In the genomic region with DNA sequence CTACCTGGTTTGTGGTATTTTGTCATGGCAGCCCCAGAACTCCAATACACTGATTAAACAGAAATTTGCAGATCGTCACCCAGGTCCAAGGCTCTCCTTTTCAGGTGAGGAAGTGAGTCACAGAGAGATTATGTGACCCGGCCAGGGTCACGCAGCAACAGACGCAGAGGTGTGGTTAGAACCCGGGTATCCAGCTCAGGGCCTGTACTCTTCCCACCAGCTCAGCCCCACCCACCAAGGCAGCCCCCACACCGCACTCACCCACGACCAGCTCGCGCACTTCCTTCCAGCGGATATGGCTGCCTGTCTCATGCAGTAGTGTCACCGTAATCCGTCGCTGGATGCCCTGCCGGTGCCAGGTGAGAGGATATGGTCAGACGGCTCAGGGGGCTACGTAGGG, we compare ENCODE assay signal across 15 cellular contexts. TPM values are rescaled to one million over a fixed set of nuclear protein-coding genes. Genes with fewer than 3 reads are reported as not detected.
DNase-seq lines count a peak whose midpoint lies in the region; FAIRE-seq lines count a peak whose summit lies in the region.
"Had no signal": no experiment of that assay in that cellular context is flagged by ENCODE, and none has a peak within 500 bp of the region (broad histone marks: within the 10 kb centered on the region; RNA-seq: fewer than 3 reads in every experiment).

No MANE protein-coding gene starts in this region.

- peak; percentile 15 for DNase-seq in stimulated activated CD4-positive, alpha-beta T cell treated with anti-CD3 and anti-CD28 coated beads, Interleukin-1b, Interleukin-23, amount 100 ng/mL, for 48 hours
- no peak for DNase-seq in stimulated activated CD4-positive, alpha-beta T cell treated with anti-CD3 and anti-CD28 coated beads, Interleukin-12 subunit alpha, Interleukin-12 subunit beta, amount 100 ng/mL, for 4 hours
- DNase-seq in activated CD8-positive, alpha-beta memory T cell treated with anti-CD3 and anti-CD28 coated beads, Interleukin-2, amount 50 U/mL, for 1 hour (ENCODE audit: extremely low read depth) = peak; percentile 28
- DNase-seq in head of caudate nucleus (peak in 31 of 42 donors; percentile 13 to 72 (median 45)), urothelium cell line (ENCODE audit: low spot score) (peak; percentile 30), NCI-H146 treated with DMSO at 0.1 percent for 48 hours (lab: John Stamatoyannopoulos, UW; ENCODE audit: unreplicated experiment) (no peak), HuH-7.5 (ENCODE audit: low spot score) (no peak), A172 (ENCODE audit: low spot score) (no peak)
- DNase-seq: DMS153; effector CD8-positive, alpha-beta T cell; mammary epithelial cell; NCI-H1436 treated with DMSO at 0.1 percent for 48 hours; NCI-H524 treated with DMSO at 0.1 percent for 48 hours had no signal

- intact Hi-C loops in head of caudate nucleus (cut with DNase I) = no loop called here

- FAIRE-seq in urothelium cell line (lab: Jason Lieb, UNC) = no peak
- FAIRE-seq: H54 had no signal

RNA-seq across cellular contexts. Expression of gene AQP12A, which starts 48.1 kb away (rescaled TPM):
- total RNA-seq in A172 (2014; rRNA removed; shearing (Covaris generic)) = not detected in 2 replicates
- total RNA-seq: mammary epithelial cell; T-helper 1 cell treated with Interleukin-12 subunit alpha and Interleukin-12 subunit beta and Interleukin-4 antibody, amounts not matched to agents 30 ng/mL and 1 ng/mL, for 36 hours had no signal

RNA-seq across cellular contexts. Expression of gene AQP12B, which starts 57.1 kb away (rescaled TPM):
- not detected in 2 replicates for total RNA-seq in A172 (2014; rRNA removed; shearing (Covaris generic))
- total RNA-seq: mammary epithelial cell; T-helper 1 cell treated with Interleukin-12 subunit alpha and Interleukin-12 subunit beta and Interleukin-4 antibody, amounts not matched to agents 30 ng/mL and 1 ng/mL, for 36 hours had no signal

Comparison
In these comparisons a context has a peak if more than half of its experiments do, and no peak if none do; other contexts are left out.
1. DNase-seq: peak in stimulated activated CD4-positive, alpha-beta T cell treated with anti-CD3 and anti-CD28 coated beads, Interleukin-1b, Interleukin-23, amount 100 ng/mL, for 48 hours (single experiment), activated CD8-positive, alpha-beta memory T cell treated with anti-CD3 and anti-CD28 coated beads, Interleukin-2, amount 50 U/mL, for 1 hour (single experiment), head of caudate nucleus (31 of 42) and urothelium cell line (single experiment); none in stimulated activated CD4-positive, alpha-beta T cell treated with anti-CD3 and anti-CD28 coated beads, Interleukin-12 subunit alpha, Interleukin-12 subunit beta, amount 100 ng/mL, for 4 hours (single experiment), NCI-H146 treated with DMSO at 0.1 percent for 48 hours (single experiment), HuH-7.5 (single experiment) and A172 (single experiment).